In the genomic region with DNA sequence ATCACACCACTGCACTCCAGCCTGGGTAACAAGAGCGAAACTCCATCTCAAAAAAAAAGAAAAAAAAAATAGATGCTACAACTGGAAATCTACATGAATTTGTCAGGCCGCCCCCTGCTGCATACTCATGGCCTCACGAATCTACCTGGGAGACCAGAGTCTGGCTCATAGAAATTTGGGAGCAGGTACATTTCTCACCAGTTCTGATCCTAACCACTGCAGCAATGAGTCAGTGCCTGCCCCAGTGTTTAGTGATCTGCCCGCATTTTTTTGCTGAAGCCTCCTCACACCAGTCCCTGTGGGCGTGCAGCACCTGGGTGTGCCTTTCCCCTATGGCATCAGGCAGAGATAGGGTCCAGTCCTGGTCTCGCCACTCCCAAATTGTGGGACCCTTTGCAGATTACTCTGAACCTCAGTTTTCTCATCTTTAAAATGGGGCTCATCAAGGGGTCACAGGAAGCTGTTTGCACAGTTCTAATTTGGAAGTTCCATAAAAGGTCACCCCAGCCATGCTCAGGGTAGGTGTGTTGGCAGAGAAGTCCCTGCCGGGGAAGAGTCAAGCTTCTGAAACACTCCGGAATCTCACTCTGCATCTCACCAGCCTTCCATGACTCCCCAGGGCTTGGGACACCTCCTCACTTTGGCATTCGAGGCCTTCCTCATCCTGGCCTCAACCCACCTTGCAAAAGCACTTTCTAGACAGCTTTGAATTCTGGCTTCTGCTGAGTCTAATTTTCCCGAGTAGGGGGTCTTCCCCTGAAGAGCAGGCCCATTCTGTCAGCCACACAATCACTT, we compare ENCODE assay signal across 1 cellular context.
TF ChIP-seq lines count a peak whose summit lies in the region.

No MANE protein-coding gene starts in this region.

TF ChIP-seq in IMR-90, 13 proteins besides CTCF, POLR2A, EP300 and RAD21:
- TF ChIP-seq CHD1 (IDR thresholded peaks at IDR 0.05; ENCODE audit: low read depth, low read length) (no peak), CEBPB (IDR thresholded peaks at IDR 0.05; ENCODE audit: low read depth, low read length) (no peak), RCOR1 (IDR thresholded peaks at IDR 0.05; ENCODE audit: insufficient replicate concordance, low read length) (peak; percentile 32), FOS (IDR thresholded peaks at IDR 0.05; ENCODE audit: low read depth, low read length) (no peak), SMC3 (IDR thresholded peaks at IDR 0.05; ENCODE audit: low read depth, low read length) (no peak)
TF ChIP-seq in IMR-90: peak in this region for 1.
